8 cellular contexts compared by ENCODE assay signal in the genomic region with DNA sequence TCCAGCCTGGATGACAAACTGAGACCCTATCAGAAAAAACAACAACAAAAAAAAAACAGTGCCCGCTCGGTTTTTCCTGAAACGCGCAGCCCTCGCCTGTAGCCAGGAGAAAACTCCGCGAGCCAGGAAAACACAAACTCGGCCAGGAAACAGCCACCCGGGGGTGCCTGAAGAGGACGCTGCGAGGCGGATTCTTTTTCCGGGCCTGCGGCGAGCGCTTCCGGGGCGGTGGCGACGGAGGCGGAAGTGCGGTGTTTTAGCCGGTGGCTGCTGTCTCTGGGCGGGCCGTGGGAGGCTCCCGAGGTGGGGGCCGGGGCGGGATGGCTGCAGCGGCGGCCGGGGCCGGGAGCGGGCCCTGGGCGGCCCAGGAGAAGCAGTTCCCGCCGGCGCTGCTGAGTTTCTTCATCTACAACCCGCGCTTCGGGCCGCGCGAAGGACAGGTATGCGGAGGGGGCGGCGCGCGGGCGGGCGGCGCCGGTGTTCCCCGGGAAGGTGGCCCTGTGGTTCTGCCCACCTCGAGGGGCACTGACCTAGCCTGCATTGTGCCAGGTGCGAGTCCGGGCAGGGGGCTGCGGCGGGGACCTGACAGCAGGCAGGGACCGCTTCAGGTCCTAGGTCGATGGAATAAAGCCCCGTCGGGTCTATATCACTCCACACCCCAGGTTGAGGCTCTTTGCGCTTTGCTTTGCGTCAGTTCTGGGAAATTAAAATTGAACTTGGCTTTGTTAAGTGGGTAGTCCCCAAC. TPM values are rescaled to one million over a fixed set of nuclear protein-coding genes. Genes with fewer than 3 reads are reported as not detected.
DNase-seq lines count a peak whose midpoint lies in the region; ATAC-seq and TF ChIP-seq lines count a peak whose summit lies in the region.
"Not testable (repeated sequence)": the region's sequence is repeated elsewhere in the genome, so short reads cannot be mapped to it uniquely, and the experiment has no call there.

A gene (plus strand): TSS at position 254 of the 745 bp plus-strand sequence. CDS start 67 bp downstream, at position 321.

- H3K9me3 ChIP-seq in lung (ENCODE audit: control insufficient read depth in 2 of 2, insufficient read depth in 1 of 2, low read length in 1 of 2): not testable (repeated sequence)

- 0% methylated on average over 14 to 19 of the region's 64 CpGs for WGBS in lung, 2 donors

- H3K4me3 ChIP-seq in lung: not testable (repeated sequence)

- TF ChIP-seq CTCF in lung (IDR thresholded peaks at IDR 0.05; ENCODE audit: control extremely low read depth, extremely low read depth): not testable (repeated sequence)

- DNase-seq in CD1c-positive myeloid dendritic cell (ENCODE audit: extremely low spot score): peak; percentile 25
- peak; percentile 5 for DNase-seq in NCI-H82 treated with DMSO at 0.1 percent for 48 hours (lab: John Stamatoyannopoulos, UW; ENCODE audit: unreplicated experiment)
- peak; percentile 85 for DNase-seq in activated CD8-positive, alpha-beta memory T cell treated with anti-CD3 and anti-CD28 coated beads for 24 hours
- DNase-seq in effector CD4-positive, alpha-beta T cell: peak; percentile 20
- DNase-seq in lung (ENCODE audit: low spot score): peak; percentile 85
- DNase-seq in stimulated activated CD4-positive, alpha-beta T cell treated with anti-CD3 and anti-CD28 coated beads, TNF-alpha, amount 100 ng/mL, for 1 hour (ENCODE audit: low read depth in 3 of 3, low spot score in 1 of 3): peak in 2 of 3 donors; percentile 38 to 67

- not testable (repeated sequence) for H3K4me1 ChIP-seq in lung (ENCODE audit: control insufficient read depth in 2 of 2, insufficient read depth in 2 of 2, low read length in 2 of 2)

- H3K27ac ChIP-seq in lung (ENCODE audit: low read depth in 1 of 2, low read length in 1 of 2): peak within 1 kb of the TSS in 1 of 2 donors; percentile 59

- not testable (repeated sequence) for H3K27me3 ChIP-seq in lung (ENCODE audit: control insufficient read depth, insufficient read depth)

- ATAC-seq in GM19351 (IDR thresholded peaks at IDR 0.05; ENCODE audit: unreplicated experiment) (peak; percentile 89), HG03432 (IDR thresholded peaks at IDR 0.05; ENCODE audit: unreplicated experiment) (peak; percentile 93), lung (ENCODE audit: insufficient read depth, low FRiP score) (peak; percentile 97)

- H3K36me3 ChIP-seq in lung (ENCODE audit: control insufficient read depth in 2 of 2, insufficient read depth in 2 of 2, low read length in 2 of 2): not testable (repeated sequence)

RNA-seq across cellular contexts. Expression of the gene that starts here (rescaled TPM):
- total RNA-seq in lung: 10 to 100 TPM; 41.8 to 62.1 TPM
- 10 to 100 TPM; 39.4 to 53.2 TPM for polyA plus RNA-seq in lung

Comparison
In these comparisons a context has a peak if more than half of its experiments do, and no peak if none do; other contexts are left out.
1. DNase-seq: peak in every context shown above with its lines; median percentile 85 in activated CD8-positive, alpha-beta memory T cell treated with anti-CD3 and anti-CD28 coated beads for 24 hours; 85 in lung; 52 in stimulated activated CD4-positive, alpha-beta T cell treated with anti-CD3 and anti-CD28 coated beads, TNF-alpha, amount 100 ng/mL, for 1 hour; 25 in CD1c-positive myeloid dendritic cell; 20 in effector CD4-positive, alpha-beta T cell; 5 in NCI-H82 treated with DMSO at 0.1 percent for 48 hours.